Comparison of ENCODE assay signal across 26 cellular contexts in genomic region chr3:57279685-57280084, GRCh38. TPM values are rescaled to one million over a fixed set of nuclear protein-coding genes. Genes with fewer than 3 reads are reported as not detected.
"Had no signal": no experiment of that assay in that cellular context is flagged by ENCODE, and none has a peak within 500 bp of the region (broad histone marks: within the 10 kb centered on the region; RNA-seq: fewer than 3 reads in every experiment).

No MANE protein-coding gene starts in this region.

- H3K4me3 Mint-ChIP-seq: endodermal cell; naive thymus-derived CD4-positive, alpha-beta T cell had no signal

- H3K27me3 Mint-ChIP-seq: naive thymus-derived CD4-positive, alpha-beta T cell had no signal

- H3K4me1 Mint-ChIP-seq: endodermal cell had no signal

- H3K27ac Mint-ChIP-seq: endodermal cell; naive thymus-derived CD4-positive, alpha-beta T cell had no signal

- DNase-seq: effector CD4-positive, alpha-beta T cell; endodermal cell; gastrocnemius medialis; heart right ventricle; islet precursor cell; mammary epithelial cell; naive thymus-derived CD4-positive, alpha-beta T cell; psoas muscle; retina; stimulated activated naive CD4-positive, alpha-beta T cell; stomach; substantia nigra; transverse colon had no signal

- H3K27ac ChIP-seq: coronary artery, esophagus muscularis mucosa, heart right ventricle, neutrophil, psoas muscle, stomach, thoracic aorta, transverse colon had no signal

RNA-seq across cellular contexts. Expression of gene ASB14, which starts 12.8 kb away (rescaled TPM):
- total RNA-seq: dermis microvascular lymphatic vessel endothelial cell; endodermal cell; esophagus muscularis mucosa; fibroblast of villous mesenchyme; left lobe of liver; lower leg skin; mammary epithelial cell; mesenteric fat pad; naive thymus-derived CD4-positive, alpha-beta T cell; osteoblast; sciatic nerve; skeletal muscle tissue; thoracic aorta; transverse colon; ureter had no signal
- polyA plus RNA-seq: mammary epithelial cell, stomach had no signal
